In the genomic region with DNA sequence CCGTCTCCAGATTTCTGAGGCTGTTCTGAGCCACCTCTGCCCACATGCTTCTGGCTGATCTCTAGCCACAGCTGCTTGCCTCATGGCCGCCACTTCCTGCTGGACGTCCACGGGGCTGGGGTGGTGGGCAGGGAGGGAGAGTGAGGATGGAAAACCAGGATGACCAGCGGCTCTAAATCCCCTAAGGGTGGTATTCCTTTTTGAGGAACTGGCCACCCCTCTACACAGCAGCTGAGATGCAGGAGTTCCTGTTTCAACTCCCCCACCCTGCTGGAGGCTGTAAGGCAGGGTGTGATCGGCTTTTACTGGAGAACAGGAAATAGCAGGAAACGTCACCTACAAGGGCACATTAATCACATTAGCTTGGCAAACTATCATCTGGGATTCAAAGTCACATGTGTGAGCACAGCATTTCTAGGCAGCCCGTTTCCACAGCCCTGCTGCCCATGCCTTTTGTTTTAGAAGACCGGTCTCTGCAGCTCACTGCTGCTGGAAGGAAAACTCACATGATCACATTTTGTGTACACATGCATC, we compare ENCODE assay signal across 8 cellular contexts.
DNase-seq lines count a peak whose midpoint lies in the region; ATAC-seq, FAIRE-seq and TF ChIP-seq lines count a peak whose summit lies in the region.

No MANE protein-coding gene starts in this region.

- WGBS in gastroesophageal sphincter (ENCODE audit: low coverage in 1 of 2), 2 donors: 28 to 30% methylated on average over 4 to 6 of the region's 9 CpGs

- peak in 1 of 4 experiments; percentile 16 for TF ChIP-seq CTCF in gastroesophageal sphincter (IDR thresholded peaks at IDR 0.05)

- DNase-seq in H54 (ENCODE audit: insufficient read length, low spot score) (peak; percentile 50), SHP77 (lab: John Stamatoyannopoulos, UW) (peak; percentile 52 to 83), retina (peak; percentile 29), NCI-H1092 treated with DMSO at 0.1 percent for 48 hours (lab: John Stamatoyannopoulos, UW) (no peak)
- DNase-seq in stimulated activated CD4-positive, alpha-beta T cell treated with anti-CD3 and anti-CD28 coated beads, Interleukin-15, amount 100 ng/mL, for 24 hours: no peak

- ATAC-seq in gastroesophageal sphincter (peak; percentile 80), HG02970 (IDR thresholded peaks at IDR 0.05; ENCODE audit: low FRiP score, unreplicated experiment) (no peak), HG02759 (IDR thresholded peaks at IDR 0.05; ENCODE audit: unreplicated experiment) (no peak)

- peaks cover 0 to 37% (median 7%) of the 10 kb centered on the region in 3 donors for H3K4me1 ChIP-seq in gastroesophageal sphincter

- FAIRE-seq in H54 (lab: Jason Lieb, UNC): peak; percentile 94

- no peak for TF ChIP-seq EP300 in gastroesophageal sphincter (IDR thresholded peaks at IDR 0.05)

- H3K36me3 ChIP-seq in gastroesophageal sphincter: no peaks in the 10 kb centered on the region

- H3K9me3 ChIP-seq in gastroesophageal sphincter: peaks cover 0 to 16% (median 1%) of the 10 kb centered on the region in 3 donors

- H3K4me3 ChIP-seq in gastroesophageal sphincter: no peak overlapping the region

- peak; percentile 52; the same call in 1 of the 2 replicates for TF ChIP-seq POLR2A in H54 (IDR thresholded peaks at IDR 0.05; ENCODE audit: low read depth, low read length)
- no peak for TF ChIP-seq POLR2A in gastroesophageal sphincter (IDR thresholded peaks at IDR 0.05)

- peak overlapping the region; percentile 14 to 74 (median 68) for H3K27ac ChIP-seq in gastroesophageal sphincter

- no peaks in the 10 kb centered on the region for H3K27me3 ChIP-seq in gastroesophageal sphincter

Comparison
In these comparisons a context has a peak if more than half of its experiments do, and no peak if none do; other contexts are left out.
1. DNase-seq: peak in H54 (single experiment), SHP77 (2 of 2) and retina (single experiment); none in NCI-H1092 treated with DMSO at 0.1 percent for 48 hours (single experiment) and stimulated activated CD4-positive, alpha-beta T cell treated with anti-CD3 and anti-CD28 coated beads, Interleukin-15, amount 100 ng/mL, for 24 hours (single experiment).